ENCODE assay signal across 8 cellular contexts in the genomic region with DNA sequence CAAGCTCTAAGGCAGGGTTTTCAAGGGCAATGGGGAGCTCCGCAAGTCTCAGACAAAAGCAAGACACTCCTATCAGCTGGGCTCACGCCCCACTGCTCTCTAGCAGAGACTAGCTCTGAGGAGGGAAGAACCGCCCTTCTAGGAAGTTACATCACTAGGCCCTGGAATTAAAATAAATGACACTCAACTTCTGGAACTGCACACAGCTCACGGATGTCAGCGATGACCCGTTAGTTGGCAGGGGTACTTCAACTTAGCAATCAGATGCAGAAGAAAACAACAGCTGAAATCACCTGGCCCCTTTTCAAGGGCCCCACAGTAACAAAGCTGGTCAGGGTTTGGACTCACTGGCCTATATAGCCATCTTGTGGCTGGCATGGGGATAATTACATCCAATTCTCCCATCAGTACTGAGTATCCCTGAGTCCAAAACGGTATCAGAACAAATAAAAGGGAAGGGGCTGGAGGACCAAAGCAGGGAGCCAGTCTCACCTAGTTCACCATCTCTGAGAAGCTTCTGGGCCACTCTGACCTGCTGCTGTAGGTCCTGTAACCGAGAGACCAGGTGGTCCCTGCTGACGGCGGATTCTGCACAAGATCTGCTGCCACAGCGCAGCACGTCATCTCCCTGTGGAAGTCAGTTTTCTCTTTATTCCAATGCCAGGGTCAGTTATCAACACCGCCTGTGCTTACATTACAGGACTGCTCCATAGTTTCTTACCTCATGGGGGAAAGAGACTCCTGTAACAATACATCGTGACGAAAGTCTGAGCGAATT. TPM values are rescaled to one million over a fixed set of nuclear protein-coding genes. Genes with fewer than 3 reads are reported as not detected.
DNase-seq lines count a peak whose midpoint lies in the region; TF ChIP-seq lines count a peak whose summit lies in the region.

No MANE protein-coding gene starts in this region.

- no peaks in the 10 kb centered on the region for H3K27me3 Mint-ChIP-seq in endothelial cell (ENCODE audit: unreplicated experiment)
- H3K27me3 Mint-ChIP-seq in mesothelial cell of epicardium (ENCODE audit: low read depth) = no peaks in the 10 kb centered on the region

- H3K4me3 Mint-ChIP-seq in endothelial cell (ENCODE audit: unreplicated experiment) (peak overlapping the region; percentile 15), mesothelial cell of epicardium (no peak overlapping the region)

- intact Hi-C loops in vagina (cut with DNase I) = loop anchor here (2.0 kb wide), 1 partner anchor 67 kb away; no protein-coding TSS in a partner anchor

- TF ChIP-seq POLR2A in vagina (IDR thresholded peaks at IDR 0.05) = peak in 1 of 2 donors; percentile 63

- CTCF ChIA-PET in AG04449 (lab: Yijun Ruan, JAX) (interaction anchor here (0.6 to 7.8 kb wide), 34 partner anchors 8 to 135 kb away, joined by 3 to 180 read pairs (median 5); a partner anchor contains a TSS), RWPE1 (lab: Yijun Ruan, JAX) (interaction anchor here (0.5 to 1.2 kb wide), 8 partner anchors 10 to 686 kb away, joined by 3 to 6 read pairs (median 4); no protein-coding TSS in a partner anchor)

- peak overlapping the region; percentile 32 for H3K27ac Mint-ChIP-seq in endothelial cell (ENCODE audit: unreplicated experiment)
- H3K27ac Mint-ChIP-seq in mesothelial cell of epicardium = peak overlapping the region; percentile 81

- H3K9me3 Mint-ChIP-seq in endothelial cell (ENCODE audit: unreplicated experiment) = no peaks in the 10 kb centered on the region
- no peaks in the 10 kb centered on the region for H3K9me3 Mint-ChIP-seq in mesothelial cell of epicardium

- peak overlapping the region; percentile 99 for H3K27ac ChIP-seq in RWPE1
- peak overlapping the region; percentile 97 for H3K27ac ChIP-seq in vagina

- H3K4me3 ChIP-seq in AG04449 (ENCODE audit: low read depth, low read length) (no peak overlapping the region), vagina (no peak overlapping the region)

- H3K36me3 Mint-ChIP-seq in endothelial cell (ENCODE audit: low read depth, unreplicated experiment) (peaks cover 32% of the 10 kb centered on the region), mesothelial cell of epicardium (peaks cover 34% of the 10 kb centered on the region)

- no peaks in the 10 kb centered on the region for H3K36me3 ChIP-seq in vagina

- peaks cover 76% of the 10 kb centered on the region for H3K4me1 ChIP-seq in vagina

- H3K4me1 Mint-ChIP-seq in endothelial cell (ENCODE audit: unreplicated experiment) (no peaks in the 10 kb centered on the region), mesothelial cell of epicardium (peaks cover 19% of the 10 kb centered on the region)

- no peaks in the 10 kb centered on the region for H3K27me3 ChIP-seq in vagina

- no peaks in the 10 kb centered on the region for H3K9me3 ChIP-seq in vagina

- DNase-seq in AG04449 (ENCODE audit: low read depth, low spot score) = no peak
- peak; percentile 61 for DNase-seq in RWPE1 (ENCODE audit: low spot score)
- no peak for DNase-seq in endothelial cell (ENCODE audit: low spot score)
- no peak for DNase-seq in mesothelial cell of epicardium (ENCODE audit: low spot score in 2 of 2, unreplicated experiment in 2 of 2)
- peak in 1 of 2 donors; percentile 99 for DNase-seq in vagina (ENCODE audit: extremely low spot score in 2 of 2)
- no peak for DNase-seq in GM19240 (ENCODE audit: insufficient read length, low spot score)
- no peak for DNase-seq in stimulated activated CD4-positive, alpha-beta T cell treated with anti-CD3 and anti-CD28 coated beads, Interleukin-15, amount 100 ng/mL, for 24 hours

- POLR2A ChIA-PET in AG04449 (lab: Yijun Ruan, JAX) = interaction anchor here (1.0 to 2.0 kb wide), 2 partner anchors 68 to 70 kb away, joined by 3 to 16 read pairs; no protein-coding TSS in a partner anchor
- POLR2A ChIA-PET in RWPE1 (lab: Yijun Ruan, JAX; ENCODE audit: low non-redundant PET) = no interaction called here

- peak; percentile 67 for TF ChIP-seq CTCF in AG04449 (IDR thresholded peaks at IDR 0.05; ENCODE audit: insufficient read depth, low read length, missing control alignments)
- peak; percentile 42; the same call in 2 of the 3 replicates for TF ChIP-seq CTCF in GM12872 (IDR thresholded peaks at IDR 0.05; ENCODE audit: insufficient read depth, low read depth, low read length)
- TF ChIP-seq CTCF in RWPE1 (conservative IDR thresholded peaks at IDR 0.05; ENCODE audit: low read depth) = peak; percentile 72
- TF ChIP-seq CTCF in endothelial cell (IDR thresholded peaks at IDR 0.05; ENCODE audit: unreplicated experiment) = peak; percentile 50
- peak; percentile 57 for TF ChIP-seq CTCF in mesothelial cell of epicardium (IDR thresholded peaks at IDR 0.05; ENCODE audit: unreplicated experiment)
- peak; percentile 58 to 93 (median 78) for TF ChIP-seq CTCF in vagina (IDR thresholded peaks at IDR 0.05)

RNA-seq across cellular contexts. Expression of a gene that starts 22.2 kb away (rescaled TPM):
- total RNA-seq in endothelial cell (ENCODE audit: unreplicated experiment) (0.77 TPM), mesothelial cell of epicardium (69.6 to 72.5 TPM (median 71.4 TPM) in 3 replicates), vagina (1,040 TPM)

RNA-seq across cellular contexts. Expression of a gene that starts 41.4 kb away (rescaled TPM):
- total RNA-seq in endothelial cell (ENCODE audit: unreplicated experiment) (0.56 TPM), mesothelial cell of epicardium (0.32 to 0.63 TPM (median 0.44 TPM) in 3 replicates), vagina (23.8 TPM)

RNA-seq across cellular contexts. Expression of a gene that starts 45.7 kb away (rescaled TPM):
- total RNA-seq in endothelial cell (ENCODE audit: unreplicated experiment) = 19.3 TPM
- 21.9 to 24.9 TPM (median 24.5 TPM) in 3 replicates for total RNA-seq in mesothelial cell of epicardium
- total RNA-seq in vagina = 16.7 TPM

RNA-seq across cellular contexts. Expression of a gene that starts 45.8 kb away (rescaled TPM):
- total RNA-seq in endothelial cell (ENCODE audit: unreplicated experiment) = 105 TPM
- total RNA-seq in mesothelial cell of epicardium = 91.2 to 98.0 TPM (median 94.2 TPM) in 3 replicates
- 30.9 TPM for total RNA-seq in vagina

RNA-seq across cellular contexts. Expression of a gene that starts 59.5 kb away (rescaled TPM):
- total RNA-seq in endothelial cell (ENCODE audit: unreplicated experiment) (20.0 TPM), mesothelial cell of epicardium (20.3 to 22.9 TPM (median 20.6 TPM) in 3 replicates), vagina (57.2 TPM)

Comparison
In these comparisons a context has a peak if more than half of its experiments do, and no peak if none do; other contexts are left out.
1. RNA of a gene that starts 22.2 kb away (total RNA-seq): 1,040 TPM in vagina (single experiment) and 69.6 to 72.5 TPM in mesothelial cell of epicardium; 0.77 TPM in endothelial cell (single experiment); every median in the first group is over 10 times any median in the second.
2. RNA of a gene that starts 41.4 kb away (total RNA-seq): 23.8 TPM in vagina (single experiment); 0.32 to 0.63 TPM in mesothelial cell of epicardium and 0.56 TPM in endothelial cell (single experiment); every median in the first group is over 10 times any median in the second.
3. Peak in every context shown above with its lines, with median percentiles within 50 percentile points of each other: CTCF ChIP-seq.